ENCODE assay signal across 33 cellular contexts in genomic region chr3:175751089-175751488, GRCh38.
DNase-seq lines count a peak whose midpoint lies in the region; ATAC-seq, FAIRE-seq and TF ChIP-seq lines count a peak whose summit lies in the region.
"Had no signal": no experiment of that assay in that cellular context is flagged by ENCODE, and none has a peak within 500 bp of the region (broad histone marks: within the 10 kb centered on the region; RNA-seq: fewer than 3 reads in every experiment).

No MANE protein-coding gene starts in this region.

- H3K4me3 ChIP-seq in HepG2 (replicated peaks in 1 of 3; ENCODE audit: insufficient read depth in 1 of 3, low read depth in 2 of 3, low read length in 3 of 3): no peak overlapping the region
- H3K4me3 ChIP-seq in right lobe of liver: no peak overlapping the region
- no peak overlapping the region for H3K4me3 ChIP-seq in A549
- no peak overlapping the region for H3K4me3 ChIP-seq in IMR-90 (ENCODE audit: insufficient read depth, low read depth, low read length)
- no peak overlapping the region for H3K4me3 ChIP-seq in K562
- H3K4me3 ChIP-seq: BLaER1; BLaER1 treated with 17β-estradiol and CSF1 and Interleukin-3, amounts not matched to agents 10 nM and 100 nM had no signal

- H3K18ac ChIP-seq in IMR-90 (ENCODE audit: low read depth, low read length): no peak overlapping the region

- H4K20me1 ChIP-seq in HepG2 (ENCODE audit: insufficient read depth, low read length) (no peaks in the 10 kb centered on the region), IMR-90 (ENCODE audit: insufficient read depth, low read length) (no peaks in the 10 kb centered on the region), K562 (replicated peaks; ENCODE audit: control insufficient read depth, insufficient read depth, low read length) (no peaks in the 10 kb centered on the region)
- H4K20me1 ChIP-seq: BLaER1; BLaER1 treated with 17β-estradiol and CSF1 and Interleukin-3, amounts not matched to agents 10 nM and 100 nM had no signal

- H3K4me1 ChIP-seq in HepG2 (ENCODE audit: insufficient read depth, low read length) (no peaks in the 10 kb centered on the region), right lobe of liver (no peaks in the 10 kb centered on the region), A549 (no peaks in the 10 kb centered on the region), IMR-90 (ENCODE audit: control insufficient read depth, insufficient read depth, low read length) (no peaks in the 10 kb centered on the region), K562 (replicated peaks in 1 of 2; ENCODE audit: control insufficient read depth in 2 of 2, insufficient read depth in 2 of 2, low read length in 2 of 2) (no peaks in the 10 kb centered on the region)
- H3K4me1 ChIP-seq: BLaER1; BLaER1 treated with 17β-estradiol and CSF1 and Interleukin-3, amounts not matched to agents 10 nM and 100 nM; Caco-2 had no signal

- no peak overlapping the region for H4K91ac ChIP-seq in IMR-90 (ENCODE audit: insufficient read depth, low read depth, low read length)

- intact Hi-C loops in HepG2 (cut with micrococcal nuclease; ENCODE audit: unreplicated experiment) (no loop called here), right lobe of liver (cut with DNase I) (no loop called here), IMR-90 (cut with micrococcal nuclease) (no loop called here), K562 (cut with micrococcal nuclease) (no loop called here)

- ATAC-seq in HepG2: no peak
- ATAC-seq in right lobe of liver: no peak
- ATAC-seq in A549: no peak
- no peak for ATAC-seq in IMR-90 (ENCODE audit: low read depth)
- no peak for ATAC-seq in K562
- no peak for ATAC-seq in omental fat pad (ENCODE audit: low FRiP score)
- no peak for ATAC-seq in GM21723 (IDR thresholded peaks at IDR 0.05; ENCODE audit: unreplicated experiment)
- ATAC-seq: CD8-positive, alpha-beta T cell had no signal

- TF ChIP-seq CTCF in HepG2 (CRISPR knock-in tag; IDR thresholded peaks at IDR 0.05) (no peak), right lobe of liver (IDR thresholded peaks at IDR 0.05) (no peak), A549 (IDR thresholded peaks at IDR 0.05) (no peak), IMR-90 (conservative IDR thresholded peaks at IDR 0.05; ENCODE audit: low read depth, low read length) (no peak), K562 (IDR thresholded peaks at IDR 0.05 in 2 of 3, conservative IDR thresholded peaks at IDR 0.05 in 1 of 3; ENCODE audit: insufficient read depth in 2 of 3, low read depth in 1 of 3, low read length in 3 of 3) (no peak), omental fat pad (IDR thresholded peaks at IDR 0.05) (no peak)

- no peak overlapping the region for H3K14ac ChIP-seq in IMR-90 (replicated peaks; ENCODE audit: low read depth, low read length)

- no peak overlapping the region for H2BK15ac ChIP-seq in IMR-90 (ENCODE audit: low read depth, low read length)

- in situ Hi-C loops in HepG2 (cut with HindIII; ENCODE audit: extremely low pct_ligation_motif_present, low pct_unique_long_range_greater_than_20kb): no loop called here
- in situ Hi-C loops in IMR-90 (cut with MboI; ENCODE audit: low sequenced_read_pairs): no loop called here
- in situ Hi-C loops in K562 (cut with MboI): no loop called here

- no peak for TF ChIP-seq POLR2A in HepG2 (IDR thresholded peaks at IDR 0.05; ENCODE audit: insufficient read depth in 1 of 2, low read depth in 2 of 2, low read length in 2 of 2)
- TF ChIP-seq POLR2A in right lobe of liver (IDR thresholded peaks at IDR 0.05): no peak
- no peak for TF ChIP-seq POLR2A in A549 (IDR thresholded peaks at IDR 0.05; ENCODE audit: low read length)
- no peak for TF ChIP-seq POLR2A in IMR-90 (IDR thresholded peaks at IDR 0.05; ENCODE audit: low read depth, low read length)
- TF ChIP-seq POLR2A in K562 (conservative IDR thresholded peaks at IDR 0.05): no peak

- H2BK120ac ChIP-seq in IMR-90 (ENCODE audit: low read depth, low read length): no peak overlapping the region

- DNase-seq in HepG2 (ENCODE audit: low spot score): no peak
- no peak for DNase-seq in right lobe of liver
- DNase-seq in A549 (ENCODE audit: low read depth in 1 of 2, low spot score in 1 of 2): no peak
- DNase-seq in IMR-90: no peak
- no peak for DNase-seq in K562 (ENCODE audit: extremely low read depth in 1 of 4, low spot score in 3 of 4)
- DNase-seq in COLO829 (ENCODE audit: low spot score): no peak
- no peak for DNase-seq in omental fat pad (ENCODE audit: low spot score)
- DNase-seq: 8988T; ACHN; AML-193; BE2C; C1 segment of cervical spinal cord; Caco-2; Calu3; CD4-positive, alpha-beta memory T cell; CD4-positive, alpha-beta T cell; CD4-positive, CD25-positive, alpha-beta regulatory T cell; CD8-positive, alpha-beta memory T cell; CD8-positive, alpha-beta T cell; COR-L47; DMS 273 treated with DMSO at 0.1 percent for 48 hours; DMS153; DMS53; DMS79; DMS79 treated with DMSO at 0.1 percent for 48 hours; DND-41; EL had no signal

- H3K9ac ChIP-seq in HepG2 (ENCODE audit: insufficient read depth, low read depth, low read length) (no peak overlapping the region), IMR-90 (ENCODE audit: low read depth, low read length) (no peak overlapping the region), K562 (ENCODE audit: insufficient read depth in 1 of 2, low read depth in 2 of 2, low read length in 2 of 2) (no peak overlapping the region)
- H3K9ac ChIP-seq: BLaER1; BLaER1 treated with 17β-estradiol and CSF1 and Interleukin-3, amounts not matched to agents 10 nM and 100 nM had no signal

- no peak overlapping the region for H2AK5ac ChIP-seq in IMR-90 (ENCODE audit: low read depth, low read length)

- H3K4ac ChIP-seq in IMR-90 (ENCODE audit: low read depth, low read length): no peak overlapping the region

- H4K5ac ChIP-seq in IMR-90 (ENCODE audit: low read depth, low read length): no peak overlapping the region

- H2AFZ ChIP-seq in HepG2 (ENCODE audit: low read length) (no peak overlapping the region), IMR-90 (replicated peaks; ENCODE audit: low read length, poor library complexity) (no peak overlapping the region), K562 (ENCODE audit: low read depth, low read length) (no peak overlapping the region)

- H2AK9ac ChIP-seq in IMR-90 (replicated peaks; ENCODE audit: low read depth, low read length, poor library complexity): no peak overlapping the region

- POLR2A ChIA-PET in HepG2 (lab: Yijun Ruan, JAX) (no interaction called here), A549 (lab: Yijun Ruan, JAX) (no interaction called here), IMR-90 (lab: Charles Lee; ENCODE audit: unreplicated experiment) (no interaction called here), K562 (lab: Yijun Ruan, JAX) (no interaction called here)

- no peak overlapping the region for H2BK5ac ChIP-seq in IMR-90 (ENCODE audit: low read depth, low read length, poor library complexity, severe bottlenecking)

- H3K9me3 ChIP-seq in HepG2 (ENCODE audit: low read length) (peaks cover 11% of the 10 kb centered on the region), right lobe of liver (no peaks in the 10 kb centered on the region), A549 (no peaks in the 10 kb centered on the region), IMR-90 (ENCODE audit: control insufficient read depth, insufficient read depth, low read length) (no peaks in the 10 kb centered on the region), K562 (replicated peaks; ENCODE audit: control insufficient read depth, insufficient read depth, low read depth, low read length) (no peaks in the 10 kb centered on the region)
- H3K9me3 ChIP-seq: BE2C; BLaER1; BLaER1 treated with 17β-estradiol and CSF1 and Interleukin-3, amounts not matched to agents 10 nM and 100 nM; Caco-2 had no signal

- H3K27ac ChIP-seq in HepG2 (ENCODE audit: extremely low read length, insufficient read depth, low read length) (no peak overlapping the region), right lobe of liver (no peak overlapping the region), A549 (no peak overlapping the region), IMR-90 (ENCODE audit: insufficient read depth, low read length) (no peak overlapping the region), K562 (ENCODE audit: extremely low read depth, low read depth, low read length) (no peak overlapping the region)
- H3K27ac ChIP-seq: 22Rv1; BLaER1; BLaER1 treated with 17β-estradiol and CSF1 and Interleukin-3, amounts not matched to agents 10 nM and 100 nM; C4-2B had no signal

- CTCF ChIA-PET in HepG2 (lab: Yijun Ruan, JAX; ENCODE audit: low intra/inter-chr PET ratio, low total read pairs): no interaction called here
- CTCF ChIA-PET in A549 (lab: Yijun Ruan, JAX): no interaction called here
- CTCF ChIA-PET in IMR-90 (lab: Yijun Ruan, JAX): no interaction called here
- CTCF ChIA-PET in K562 (lab: Yijun Ruan, JAX; ENCODE audit: low intra/inter-chr PET ratio): no interaction called here

- BruUV-seq in HepG2 (replicated peaks; lab: Mats Ljungman, UMichigan) (no TSS peak), IMR-90 (replicated peaks; lab: Mats Ljungman, UMichigan) (no TSS peak), K562 (replicated peaks; lab: Mats Ljungman, UMichigan) (no TSS peak)

- no peak overlapping the region for H4K8ac ChIP-seq in IMR-90 (ENCODE audit: low read depth in 2 of 2, low read length in 2 of 2)

- H3K79me1 ChIP-seq in IMR-90 (ENCODE audit: low read depth in 1 of 2, low read length in 2 of 2): no peaks in the 10 kb centered on the region

- TF ChIP-seq EP300 in HepG2 (IDR thresholded peaks at IDR 0.05; ENCODE audit: low read depth in 2 of 2, low read length in 2 of 2) (no peak), HepG2 (CRISPR knock-in tag; IDR thresholded peaks at IDR 0.05; ENCODE audit: borderline replicate concordance) (no peak), A549 (IDR thresholded peaks at IDR 0.05) (no peak), K562 (IDR thresholded peaks at IDR 0.05; ENCODE audit: low read length) (no peak)

- peaks cover 3% of the 10 kb centered on the region; the same call in 1 of the 2 replicates for H3K9me1 ChIP-seq in IMR-90 (ENCODE audit: insufficient read depth, low read length)
- H3K9me1 ChIP-seq in K562 (ENCODE audit: control insufficient read depth, insufficient read depth, low read length): no peaks in the 10 kb centered on the region

- no peak overlapping the region for H3K4me2 ChIP-seq in HepG2 (ENCODE audit: low read depth, low read length)
- H3K4me2 ChIP-seq in A549: no peak overlapping the region
- no peak overlapping the region for H3K4me2 ChIP-seq in IMR-90 (ENCODE audit: low read depth, low read length)
- H3K4me2 ChIP-seq in K562 (ENCODE audit: insufficient read depth, low read length): no peak overlapping the region
- H3K4me2 ChIP-seq: BLaER1; BLaER1 treated with 17β-estradiol and CSF1 and Interleukin-3, amounts not matched to agents 10 nM and 100 nM had no signal

- H3K79me2 ChIP-seq in HepG2 (ENCODE audit: insufficient read depth, low read length): no peaks in the 10 kb centered on the region
- no peaks in the 10 kb centered on the region for H3K79me2 ChIP-seq in K562 (ENCODE audit: control insufficient read depth, insufficient read depth, low read length)

- no peak for FAIRE-seq in HepG2 (lab: Jason Lieb, UNC)
- no peak for FAIRE-seq in A549 (lab: Jason Lieb, UNC)
- no peak for FAIRE-seq in K562 (lab: Jason Lieb, UNC)
- FAIRE-seq: D721Med had no signal

- no peaks in the 10 kb centered on the region for H3K36me3 ChIP-seq in HepG2 (replicated peaks in 1 of 2; ENCODE audit: control insufficient read depth in 1 of 2, insufficient read depth in 2 of 2, low read length in 2 of 2)
- no peaks in the 10 kb centered on the region for H3K36me3 ChIP-seq in right lobe of liver
- H3K36me3 ChIP-seq in IMR-90 (ENCODE audit: control insufficient read depth, insufficient read depth, low read length): no peaks in the 10 kb centered on the region
- no peaks in the 10 kb centered on the region for H3K36me3 ChIP-seq in K562 (ENCODE audit: control insufficient read depth, insufficient read depth, low read length)
- H3K36me3 ChIP-seq: BE2C; BLaER1; BLaER1 treated with 17β-estradiol and CSF1 and Interleukin-3, amounts not matched to agents 10 nM and 100 nM had no signal

- TF ChIP-seq RAD21 in HepG2 (CRISPR knock-in tag; IDR thresholded peaks at IDR 0.05): no peak
- no peak for TF ChIP-seq RAD21 in A549 (conservative IDR thresholded peaks at IDR 0.05 in 1 of 2, IDR thresholded peaks at IDR 0.05 in 1 of 2)
- no peak for TF ChIP-seq RAD21 in IMR-90 (IDR thresholded peaks at IDR 0.05; ENCODE audit: low read length)
- TF ChIP-seq RAD21 in K562 (CRISPR knock-in tag; conservative IDR thresholded peaks at IDR 0.05 in 1 of 2, IDR thresholded peaks at IDR 0.05 in 1 of 2): no peak

- H3K27me3 ChIP-seq in HepG2 (ENCODE audit: control insufficient read depth in 1 of 2, insufficient read depth in 2 of 2, low read length in 2 of 2) (no peaks in the 10 kb centered on the region), right lobe of liver (no peaks in the 10 kb centered on the region), IMR-90 (ENCODE audit: control insufficient read depth, insufficient read depth, low read length) (no peaks in the 10 kb centered on the region), K562 (ENCODE audit: control insufficient read depth in 2 of 2, insufficient read depth in 2 of 2, low read length in 2 of 2) (no peaks in the 10 kb centered on the region)
- H3K27me3 ChIP-seq: BE2C; BLaER1; BLaER1 treated with 17β-estradiol and CSF1 and Interleukin-3, amounts not matched to agents 10 nM and 100 nM had no signal

- H3K23ac ChIP-seq in IMR-90 (ENCODE audit: low read depth, low read length): no peak overlapping the region

- dilution Hi-C loops in IMR-90 (cut with HindIII; ENCODE audit: low sequenced_read_pairs, unreplicated experiment): no loop called here

- no peak overlapping the region for H3K56ac ChIP-seq in IMR-90 (ENCODE audit: extremely low read depth, insufficient read depth, low read length)

- 0% methylated on average over 2 of the region's 2 CpGs for WGBS in HepG2 (ENCODE audit: low lambda C conversion rate)
- WGBS in right lobe of liver (ENCODE audit: insufficient coverage, low coverage, low lambda C conversion rate, missing lambda C conversion rate): 88% methylated on average over 2 of the region's 2 CpGs
- WGBS in A549 (ENCODE audit: missing lambda C conversion rate): 70% methylated on average over 2 of the region's 2 CpGs
- WGBS in IMR-90 (ENCODE audit: extremely low coverage in 2 of 2, insufficient read length in 1 of 2), 2 experiments: no CpG with 5 or more reads among the region's 2 CpGs
- 0% methylated on average over 2 of the region's 2 CpGs for WGBS in K562 (ENCODE audit: insufficient coverage, low coverage, missing lambda C conversion rate)

- no peak overlapping the region for H2BK20ac ChIP-seq in IMR-90 (ENCODE audit: low read depth, low read length)

Comparison
In these comparisons a context has a peak if more than half of its experiments do, and no peak if none do; other contexts are left out.
1. Of the 241 proteins assayed by ChIP-seq in both HepG2 and K562: peak only in HepG2: MAFK; only in K562: none; in both: MAFF; in neither: 239.